24 cellular contexts compared by ENCODE assay signal in genomic region chr11:125369808-125370207, GRCh38.
"Had no signal": no experiment of that assay in that cellular context is flagged by ENCODE, and none has a peak within 500 bp of the region (broad histone marks: within the 10 kb centered on the region; RNA-seq: fewer than 3 reads in every experiment).

No MANE protein-coding gene starts in this region.

- ATAC-seq: activated CD4-positive, alpha-beta T cell treated with anti-CD3 and anti-CD28 coated beads for 36 hours; foreskin keratinocyte; left cardiac atrium; pancreas; right cardiac atrium had no signal

- H3K4me3 Mint-ChIP-seq: activated CD4-positive, alpha-beta T cell treated with anti-CD3 and anti-CD28 coated beads for 36 hours; activated naive CD4-positive, alpha-beta T cell treated with anti-CD3 and anti-CD28 coated beads for 36 hours; activated naive CD8-positive, alpha-beta T cell treated with anti-CD3 and anti-CD28 coated beads for 36 hours; dendritic cell treated with granulocyte-macrophage colony-stimulating factor and Interleukin-4, amounts not matched to agents 40 ng/mL and 50 ng/mL, for 4 days; mesothelial cell of epicardium; naive B cell; T-helper 2 cell treated with Interferon-gamma antibody and Interleukin-4, amounts not matched to agents 5 μg/mL and 100 μg/mL, for 36 hours had no signal

- H3K4me3 ChIP-seq: adrenal gland, esophagus muscularis mucosa, pancreas, prostate gland, transverse colon had no signal

- DNase-seq: activated CD4-positive, alpha-beta T cell treated with anti-CD3 and anti-CD28 coated beads for 36 hours; activated CD4-positive, CD25-positive, alpha-beta regulatory T cell; activated effector memory CD4-positive, alpha-beta T cell treated with anti-CD3 and anti-CD28 coated beads, Interleukin-2, amount 50 U/mL, for 16 hours; activated naive CD4-positive, alpha-beta T cell treated with anti-CD3 and anti-CD28 coated beads for 36 hours; activated naive CD8-positive, alpha-beta T cell treated with anti-CD3 and anti-CD28 coated beads for 36 hours; adrenal gland; central memory CD4-positive, alpha-beta T cell; foreskin keratinocyte; left cardiac atrium; mammary epithelial cell; naive B cell; nephron progenitor cell; nucleus accumbens; pancreas; right cardiac atrium; stimulated activated CD4-positive, alpha-beta T cell treated with anti-CD3 and anti-CD28 coated beads, Interleukin-15, amount 100 ng/mL, for 24 hours; stimulated activated naive CD4-positive, alpha-beta T cell; T-helper 1 cell; transverse colon had no signal

- H3K9me3 ChIP-seq: adrenal gland, esophagus muscularis mucosa, pancreas, prostate gland, transverse colon had no signal

- H3K27me3 ChIP-seq: adrenal gland, esophagus muscularis mucosa, pancreas had no signal

- H3K27ac Mint-ChIP-seq: activated CD4-positive, alpha-beta T cell treated with anti-CD3 and anti-CD28 coated beads for 36 hours; activated naive CD4-positive, alpha-beta T cell treated with anti-CD3 and anti-CD28 coated beads for 36 hours; activated naive CD8-positive, alpha-beta T cell treated with anti-CD3 and anti-CD28 coated beads for 36 hours; dendritic cell treated with granulocyte-macrophage colony-stimulating factor and Interleukin-4, amounts not matched to agents 40 ng/mL and 50 ng/mL, for 4 days; mesothelial cell of epicardium; naive B cell; nephron progenitor cell; T-helper 2 cell treated with Interferon-gamma antibody and Interleukin-4, amounts not matched to agents 5 μg/mL and 100 μg/mL, for 36 hours had no signal

- H3K9me3 Mint-ChIP-seq: activated naive CD4-positive, alpha-beta T cell treated with anti-CD3 and anti-CD28 coated beads for 36 hours; activated naive CD8-positive, alpha-beta T cell treated with anti-CD3 and anti-CD28 coated beads for 36 hours; dendritic cell treated with granulocyte-macrophage colony-stimulating factor and Interleukin-4, amounts not matched to agents 40 ng/mL and 50 ng/mL, for 4 days; mesothelial cell of epicardium; naive B cell; nephron progenitor cell; T-helper 2 cell treated with Interferon-gamma antibody and Interleukin-4, amounts not matched to agents 5 μg/mL and 100 μg/mL, for 36 hours had no signal

- H3K27ac ChIP-seq: adrenal gland, esophagus muscularis mucosa, foreskin keratinocyte, pancreas, prostate gland, transverse colon had no signal

- H3K4me1 Mint-ChIP-seq: activated CD4-positive, alpha-beta T cell treated with anti-CD3 and anti-CD28 coated beads for 36 hours; activated naive CD8-positive, alpha-beta T cell treated with anti-CD3 and anti-CD28 coated beads for 36 hours had no signal

- H3K36me3 ChIP-seq: adrenal gland, pancreas, prostate gland, transverse colon had no signal

- H3K4me1 ChIP-seq: adrenal gland, foreskin keratinocyte, pancreas, prostate gland, transverse colon had no signal
